Comparison of ENCODE assay signal across 8 cellular contexts in the genomic region with DNA sequence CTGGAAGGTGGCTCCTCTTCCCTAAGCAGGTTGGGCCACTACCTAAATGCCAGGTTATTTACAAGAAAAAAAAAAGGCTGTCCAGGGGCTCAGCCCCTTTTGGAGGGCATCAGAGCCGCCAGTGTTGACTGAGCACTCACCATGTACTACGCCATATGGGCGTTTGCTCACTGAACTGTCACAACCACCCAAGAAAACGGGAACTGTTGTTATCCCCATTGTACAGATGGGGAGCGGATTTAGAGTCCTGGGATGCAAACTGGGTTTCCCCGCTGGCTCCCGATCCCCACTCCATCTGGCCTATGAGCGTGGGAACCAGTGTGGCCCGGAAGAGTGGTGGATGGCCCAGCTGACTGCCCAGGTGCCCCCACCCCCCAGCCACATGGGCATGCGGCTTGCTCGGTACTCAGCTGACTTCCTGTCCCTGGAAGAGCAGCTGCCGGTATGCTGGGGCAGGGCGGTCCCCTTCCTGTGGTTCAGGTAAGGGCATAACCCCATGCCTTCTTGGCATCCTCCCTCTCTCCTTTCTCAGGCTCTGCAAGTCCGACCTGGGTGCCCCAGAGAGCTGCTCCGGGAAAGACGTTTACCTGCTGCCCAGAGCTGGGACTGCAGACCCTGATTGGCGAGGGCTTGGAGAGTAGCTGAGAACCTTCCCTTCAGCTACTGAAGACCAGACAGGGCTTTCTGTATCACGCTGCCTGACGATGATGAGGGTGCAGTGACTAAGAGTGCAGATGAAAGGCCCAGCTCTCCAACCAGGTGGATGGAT. TPM values are rescaled to one million over a fixed set of nuclear protein-coding genes. Genes with fewer than 3 reads are reported as not detected.
DNase-seq lines count a peak whose midpoint lies in the region; ATAC-seq and TF ChIP-seq lines count a peak whose summit lies in the region.

No MANE protein-coding gene starts in this region.

- H3K27me3 ChIP-seq in parathyroid adenoma (ENCODE audit: control insufficient read depth, insufficient read depth, low read length) = no peaks in the 10 kb centered on the region

- peaks cover 19% of the 10 kb centered on the region for H3K27me3 Mint-ChIP-seq in WTC11 (ENCODE audit: low read depth)

- DNase-seq in HK-2 (ENCODE audit: unreplicated experiment) (peak; percentile 73), WTC11 (ENCODE audit: low spot score) (no peak), coronary artery (ENCODE audit: low spot score) (no peak), NCI-H1048 (lab: John Stamatoyannopoulos, UW) (no peak), GM03348 (ENCODE audit: low spot score) (no peak), NCI-H2081 (lab: John Stamatoyannopoulos, UW) (no peak), NCI-H2081 treated with DMSO at 0.1 percent for 48 hours (lab: John Stamatoyannopoulos, UW) (no peak)

- no peak overlapping the region for H3K4me2 ChIP-seq in parathyroid adenoma (ENCODE audit: low read length)

- H3K4me3 ChIP-seq in coronary artery (peak overlapping the region; percentile 69), parathyroid adenoma (ENCODE audit: low read depth, low read length) (no peak overlapping the region)

- POLR2A ChIA-PET in WTC11 (lab: Charles Lee) = interaction anchor here (0.5 to 0.6 kb wide), 3 partner anchors 28 to 82 kb away, joined by 3 to 4 read pairs (median 3); no protein-coding TSS in a partner anchor

- TF ChIP-seq CTCF in WTC11 (IDR thresholded peaks at IDR 0.05) (no peak), coronary artery (IDR thresholded peaks at IDR 0.05) (no peak), parathyroid adenoma (IDR thresholded peaks at IDR 0.05) (no peak)

- no peak overlapping the region for H2AFZ ChIP-seq in parathyroid adenoma

- H3K4me1 Mint-ChIP-seq in WTC11 = peaks cover 21% of the 10 kb centered on the region

- no peak overlapping the region for H3K4me3 Mint-ChIP-seq in WTC11

- H3K4me1 ChIP-seq in parathyroid adenoma = no peaks in the 10 kb centered on the region

- H3K9me3 ChIP-seq in parathyroid adenoma (ENCODE audit: control insufficient read depth, low read length) = no peaks in the 10 kb centered on the region

- H3K27ac Mint-ChIP-seq in WTC11 = no peak overlapping the region

- H3K36me3 Mint-ChIP-seq in WTC11 = no peaks in the 10 kb centered on the region

- no peak overlapping the region for H3K9ac ChIP-seq in parathyroid adenoma

- H3K9me3 Mint-ChIP-seq in WTC11 = no peaks in the 10 kb centered on the region

- H3K36me3 ChIP-seq in parathyroid adenoma (ENCODE audit: control insufficient read depth, insufficient read depth, low read length) = no peaks in the 10 kb centered on the region

- no peaks in the 10 kb centered on the region for H3K79me2 ChIP-seq in parathyroid adenoma

- peak overlapping the region; percentile 96 to 97 for H3K27ac ChIP-seq in coronary artery
- H3K27ac ChIP-seq in parathyroid adenoma = peak overlapping the region; percentile 82

- ATAC-seq in WTC11 = no peak

- CTCF ChIA-PET in WTC11 (lab: Charles Lee) = interaction anchor here (0.6 to 5.4 kb wide), 11 partner anchors 17 to 259 kb away, joined by 3 to 39 read pairs (median 4); partner anchors contain the start of gene SOCS3

TF ChIP-seq in WTC11, 78 proteins besides CTCF, POLR2A, EP300 and RAD21:
- peak; percentile 51; the same call in 1 of the 2 replicates for TF ChIP-seq FOXP1 (CRISPR knock-in tag; IDR thresholded peaks at IDR 0.05; ENCODE audit: borderline replicate concordance)
- TF ChIP-seq NFE2L1 (CRISPR knock-in tag; IDR thresholded peaks at IDR 0.05) = no peak

RNA-seq across cellular contexts. Expression of gene SOCS3, which starts 16.3 kb away (rescaled TPM):
- 23.8 to 24.6 TPM (median 24.2 TPM) in 3 replicates for total RNA-seq in WTC11 (2021)

RNA-seq across cellular contexts. Expression of gene PGS1, which starts 34.8 kb away (rescaled TPM):
- total RNA-seq in WTC11 (2021) = 45.4 to 51.4 TPM (median 47.0 TPM) in 3 replicates
